ENCODE assay signal across 28 cellular contexts in the genomic region with DNA sequence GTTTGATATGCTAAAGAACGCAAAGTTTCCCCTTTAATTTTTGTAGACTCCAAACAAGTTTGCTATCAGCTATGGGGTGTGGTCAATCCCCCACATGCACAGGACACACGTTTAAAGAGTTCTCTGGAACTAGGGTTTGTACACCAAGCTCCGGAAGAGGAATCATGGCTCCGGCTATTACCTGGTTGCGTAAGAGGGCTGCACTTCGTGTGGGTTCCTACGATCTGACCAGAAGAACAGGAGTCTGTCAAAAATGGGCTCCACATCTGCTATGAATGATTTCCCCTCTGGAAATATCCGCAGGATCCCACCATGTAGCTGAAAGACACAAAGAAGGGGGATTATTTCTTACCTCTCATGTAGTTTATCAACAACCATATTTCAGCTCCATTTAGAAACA. TPM values are rescaled to one million over a fixed set of nuclear protein-coding genes. Genes with fewer than 3 reads are reported as not detected.
DNase-seq lines count a peak whose midpoint lies in the region; ATAC-seq, FAIRE-seq and TF ChIP-seq lines count a peak whose summit lies in the region.
"Had no signal": no experiment of that assay in that cellular context is flagged by ENCODE, and none has a peak within 500 bp of the region (broad histone marks: within the 10 kb centered on the region; RNA-seq: fewer than 3 reads in every experiment).

No MANE protein-coding gene starts in this region.

- H2AK5ac ChIP-seq in mesendoderm (ENCODE audit: low read length), result no peak overlapping the region

- H3K36me3 ChIP-seq in left ventricle myocardium inferior (peaks cover 65% of the 10 kb centered on the region), K562 (ENCODE audit: control insufficient read depth, insufficient read depth, low read length) (peaks cover 71% of the 10 kb centered on the region), mesendoderm (ENCODE audit: control insufficient read depth, insufficient read depth, low read length) (peaks cover 7% of the 10 kb centered on the region), smooth muscle cell (ENCODE audit: low read depth) (peaks cover 28% of the 10 kb centered on the region)
- H3K36me3 ChIP-seq: BLaER1 had no signal

- H3K27ac ChIP-seq in left ventricle myocardium inferior (replicated peaks) (peak overlapping the region; percentile 13), K562 (ENCODE audit: extremely low read depth, low read depth, low read length) (no peak overlapping the region), mesendoderm (ENCODE audit: low read depth, low read length) (no peak overlapping the region), smooth muscle cell (ENCODE audit: low read depth) (peak overlapping the region; percentile 31)
- H3K27ac ChIP-seq: BLaER1 had no signal

- 82% methylated on average over 8 of the region's 8 CpGs for WGBS in K562 (ENCODE audit: insufficient coverage, low coverage, missing lambda C conversion rate)
- WGBS in mesendoderm (ENCODE audit: extremely low coverage, insufficient coverage, low lambda C conversion rate), result no CpG with 5 or more reads among the region's 8 CpGs
- 72% methylated on average over 8 of the region's 8 CpGs for WGBS in smooth muscle cell (ENCODE audit: low lambda C conversion rate)

- CTCF ChIA-PET in K562 (lab: Yijun Ruan, JAX; ENCODE audit: low intra/inter-chr PET ratio), result no interaction called here

- H3K9me3 ChIP-seq in left ventricle myocardium inferior (replicated peaks), result no peaks in the 10 kb centered on the region
- H3K9me3 ChIP-seq in K562 (replicated peaks; ENCODE audit: control insufficient read depth, insufficient read depth, low read depth, low read length), result no peaks in the 10 kb centered on the region
- no peaks in the 10 kb centered on the region for H3K9me3 ChIP-seq in smooth muscle cell (replicated peaks; ENCODE audit: low read depth)
- H3K9me3 ChIP-seq: BE2C, BLaER1 had no signal

- H4K5ac ChIP-seq in mesendoderm (ENCODE audit: low read length), result no peak overlapping the region

- peak overlapping the region; percentile 70 for H3K18ac ChIP-seq in mesendoderm (ENCODE audit: low read length)

- no peak overlapping the region for H3K9ac ChIP-seq in K562 (ENCODE audit: insufficient read depth in 1 of 2, low read depth in 2 of 2, low read length in 2 of 2)
- H3K9ac ChIP-seq in mesendoderm (ENCODE audit: low read length), result no peak overlapping the region
- no peak overlapping the region for H3K9ac ChIP-seq in smooth muscle cell (ENCODE audit: low read depth)
- H3K9ac ChIP-seq: BLaER1 had no signal

- intact Hi-C loops in left ventricle myocardium inferior (cut with micrococcal nuclease), result no loop called here
- intact Hi-C loops in Right ventricle myocardium superior (cut with DNase I), result no loop called here
- intact Hi-C loops in K562 (cut with micrococcal nuclease), result no loop called here

- no peak overlapping the region for H3K4ac ChIP-seq in mesendoderm (ENCODE audit: low read depth, low read length)

- no peak overlapping the region for H3K23ac ChIP-seq in mesendoderm (ENCODE audit: low read length)

- H4K8ac ChIP-seq in mesendoderm (ENCODE audit: low read depth, low read length), result no peak overlapping the region

- no peaks in the 10 kb centered on the region for H3K36me3 Mint-ChIP-seq in stimulated activated naive B cell treated with anti-CD40 and anti-IgM and Interleukin-4, amounts not matched to agents 10 μg/mL and 1 μg/mL and 100 μg/mL, for 72 hours
- H3K36me3 Mint-ChIP-seq: CD14-positive monocyte; CD4-positive, CD25-positive, alpha-beta regulatory T cell had no signal

- peaks cover 11% of the 10 kb centered on the region for H3F3A ChIP-seq in smooth muscle cell (ENCODE audit: low read depth)

- peaks cover 0 to 2% of the 10 kb centered on the region in 2 donors for H3K4me1 Mint-ChIP-seq in stimulated activated naive B cell treated with anti-CD40 and anti-IgM and Interleukin-4, amounts not matched to agents 10 μg/mL and 1 μg/mL and 100 μg/mL, for 72 hours
- H3K4me1 Mint-ChIP-seq: CD14-positive monocyte; CD4-positive, CD25-positive, alpha-beta regulatory T cell; CD8-positive, alpha-beta memory T cell had no signal

- FAIRE-seq in K562 (lab: Jason Lieb, UNC), result no peak
- FAIRE-seq: A204.1, GM12878, GM12892, GM18507 had no signal

- no peak for TF ChIP-seq RAD21 in K562 (CRISPR knock-in tag; conservative IDR thresholded peaks at IDR 0.05 in 1 of 2, IDR thresholded peaks at IDR 0.05 in 1 of 2)

- H3K79me2 ChIP-seq in K562 (ENCODE audit: control insufficient read depth, insufficient read depth, low read length) (peaks cover 51% of the 10 kb centered on the region), mesendoderm (ENCODE audit: control insufficient read depth, insufficient read depth, low read length) (peaks cover 28% of the 10 kb centered on the region), smooth muscle cell (ENCODE audit: low read depth) (peaks cover 14% of the 10 kb centered on the region)

- no peaks in the 10 kb centered on the region for H3K27me3 Mint-ChIP-seq in stimulated activated naive B cell treated with anti-CD40 and anti-IgM and Interleukin-4, amounts not matched to agents 10 μg/mL and 1 μg/mL and 100 μg/mL, for 72 hours
- H3K27me3 Mint-ChIP-seq: CD4-positive, alpha-beta memory T cell; CD4-positive, CD25-positive, alpha-beta regulatory T cell; CD8-positive, alpha-beta memory T cell had no signal

- no peak for TF ChIP-seq CTCF in left ventricle myocardium inferior (IDR thresholded peaks at IDR 0.05; ENCODE audit: borderline replicate concordance)
- TF ChIP-seq CTCF in K562 (IDR thresholded peaks at IDR 0.05 in 2 of 3, conservative IDR thresholded peaks at IDR 0.05 in 1 of 3; ENCODE audit: insufficient read depth in 2 of 3, low read depth in 1 of 3, low read length in 3 of 3), result no peak
- TF ChIP-seq CTCF in smooth muscle cell (IDR thresholded peaks at IDR 0.05; ENCODE audit: borderline replicate concordance, insufficient read depth, poor library complexity, severe bottlenecking), result no peak

- H3K27ac Mint-ChIP-seq in stimulated activated naive B cell treated with anti-CD40 and anti-IgM and Interleukin-4, amounts not matched to agents 10 μg/mL and 1 μg/mL and 100 μg/mL, for 72 hours, result no peak overlapping the region
- H3K27ac Mint-ChIP-seq: CD14-positive monocyte; CD4-positive, alpha-beta memory T cell; CD4-positive, CD25-positive, alpha-beta regulatory T cell; CD8-positive, alpha-beta memory T cell had no signal

- H3K56ac ChIP-seq in mesendoderm (ENCODE audit: low read length), result no peak overlapping the region

- DNase-seq in left ventricle myocardium inferior (no peak), Right ventricle myocardium superior (no peak), K562 (ENCODE audit: extremely low read depth in 1 of 4, low spot score in 3 of 4) (no peak), mesendoderm (no peak), smooth muscle cell (lab: John Stamatoyannopoulos, UW; ENCODE audit: unreplicated experiment) (no peak)
- no peak for DNase-seq in activated naive CD4-positive, alpha-beta T cell (lab: John Stamatoyannopoulos, UW)
- DNase-seq in stimulated activated naive B cell treated with anti-CD40 and anti-IgM and Interleukin-4, amounts not matched to agents 10 μg/mL and 1 μg/mL and 100 μg/mL, for 72 hours, result no peak
- DNase-seq: 8988T; ACHN; BE2C; C1 segment of cervical spinal cord; CD4-positive, alpha-beta memory T cell; CD4-positive, CD25-positive, alpha-beta regulatory T cell; CD8-positive, alpha-beta memory T cell; COR-L47; DMS 273 treated with DMSO at 0.1 percent for 48 hours; DMS153; DMS53; DMS79; DND-41; EL; GDM1 had no signal

- H3K4me2 ChIP-seq in K562 (ENCODE audit: insufficient read depth, low read length), result no peak overlapping the region
- H3K4me2 ChIP-seq in mesendoderm (ENCODE audit: low read length), result no peak overlapping the region
- H3K4me2 ChIP-seq in smooth muscle cell, result no peak overlapping the region
- H3K4me2 ChIP-seq: BLaER1 had no signal

- H2BK120ac ChIP-seq in mesendoderm (ENCODE audit: low read depth, low read length), result no peak overlapping the region

- no peaks in the 10 kb centered on the region for H3K9me1 ChIP-seq in K562 (ENCODE audit: control insufficient read depth, insufficient read depth, low read length)

- no peak for TF ChIP-seq EP300 in K562 (IDR thresholded peaks at IDR 0.05; ENCODE audit: low read length)

- POLR2A ChIA-PET in K562 (lab: Yijun Ruan, JAX), result interaction anchor here (0.6 to 1.6 kb wide), 3 partner anchors 8 to 70 kb away, joined by 3 to 5 read pairs (median 4); no protein-coding TSS in a partner anchor

- H2AFZ ChIP-seq in K562 (ENCODE audit: low read depth, low read length) (no peak overlapping the region), smooth muscle cell (ENCODE audit: low read depth) (no peak overlapping the region)

- peaks cover 60% of the 10 kb centered on the region for H3K4me1 ChIP-seq in left ventricle myocardium inferior
- H3K4me1 ChIP-seq in K562 (replicated peaks in 1 of 2; ENCODE audit: control insufficient read depth in 2 of 2, insufficient read depth in 2 of 2, low read length in 2 of 2), result peaks cover 0 to 17% of the 10 kb centered on the region in 2 experiments; a peak in 3 of 5 replicates
- peaks cover 14% of the 10 kb centered on the region for H3K4me1 ChIP-seq in mesendoderm (ENCODE audit: control insufficient read depth, low read depth, low read length)
- H3K4me1 ChIP-seq in smooth muscle cell (ENCODE audit: low read depth), result peaks cover 41% of the 10 kb centered on the region
- H3K4me1 ChIP-seq: BLaER1 had no signal

- H3K79me1 ChIP-seq in mesendoderm (ENCODE audit: low read length), result peaks cover 16% of the 10 kb centered on the region

- in situ Hi-C loops in K562 (cut with MboI), result no loop called here

- H2BK5ac ChIP-seq in mesendoderm (ENCODE audit: low read length), result no peak overlapping the region

- H2BK15ac ChIP-seq in mesendoderm (replicated peaks; ENCODE audit: low read depth), result no peak overlapping the region

- no peaks in the 10 kb centered on the region for H3K9me3 Mint-ChIP-seq in stimulated activated naive B cell treated with anti-CD40 and anti-IgM and Interleukin-4, amounts not matched to agents 10 μg/mL and 1 μg/mL and 100 μg/mL, for 72 hours

- ATAC-seq in Right ventricle myocardium superior (ENCODE audit: poor library complexity) (no peak), K562 (no peak)
- no peak for ATAC-seq in stimulated activated naive B cell treated with anti-CD40 and anti-IgM and Interleukin-4, amounts not matched to agents 10 μg/mL and 1 μg/mL and 100 μg/mL, for 72 hours (replicated peaks)
- ATAC-seq: GM12878 had no signal

- H3K4me3 ChIP-seq in left ventricle myocardium inferior (no peak overlapping the region), K562 (no peak overlapping the region), mesendoderm (ENCODE audit: low read length) (no peak overlapping the region), smooth muscle cell (no peak overlapping the region)
- H3K4me3 ChIP-seq: BLaER1, GM12878 had no signal

- H3K4me3 Mint-ChIP-seq in stimulated activated naive B cell treated with anti-CD40 and anti-IgM and Interleukin-4, amounts not matched to agents 10 μg/mL and 1 μg/mL and 100 μg/mL, for 72 hours, result no peak overlapping the region
- H3K4me3 Mint-ChIP-seq: CD14-positive monocyte; CD4-positive, alpha-beta memory T cell; CD4-positive, CD25-positive, alpha-beta regulatory T cell; CD8-positive, alpha-beta memory T cell had no signal

- TF ChIP-seq POLR2A in K562 (conservative IDR thresholded peaks at IDR 0.05), result no peak

- BruUV-seq in K562 (replicated peaks; lab: Mats Ljungman, UMichigan), result no TSS peak

- no peaks in the 10 kb centered on the region for H3K27me3 ChIP-seq in left ventricle myocardium inferior (ENCODE audit: low read depth)
- no peaks in the 10 kb centered on the region for H3K27me3 ChIP-seq in K562 (ENCODE audit: control insufficient read depth in 2 of 2, insufficient read depth in 2 of 2, low read length in 2 of 2)
- H3K27me3 ChIP-seq in mesendoderm (ENCODE audit: insufficient read depth, low read length, poor library complexity), result no peaks in the 10 kb centered on the region
- H3K27me3 ChIP-seq in smooth muscle cell (ENCODE audit: low read depth), result no peaks in the 10 kb centered on the region
- H3K27me3 ChIP-seq: BE2C, BLaER1 had no signal

- H4K20me1 ChIP-seq in K562 (replicated peaks; ENCODE audit: control insufficient read depth, insufficient read depth, low read length) (peaks cover 6% of the 10 kb centered on the region; the same call in 1 of the 2 replicates), smooth muscle cell (ENCODE audit: low read depth) (peaks cover 76% of the 10 kb centered on the region)
- H4K20me1 ChIP-seq: BLaER1 had no signal

RNA-seq across cellular contexts. Expression of gene EGLN3, which starts 22.0 kb away (rescaled TPM):
- total RNA-seq in left ventricle myocardium inferior (153 TPM), Right ventricle myocardium superior (111 TPM), K562 (2014; rRNA removed) (5.8 and 9.4 TPM in 2 replicates), K562 (2014; rRNA removed; fragmentation: Illumina TruSeq; extraction: Trizol) (11.0 and 12.7 TPM in 2 replicates), K562 (2015; rRNA removed; fragmentation: Illumina TruSeq; extraction: Trizol) (3.0 and 3.9 TPM in 2 replicates), K562 (2021) (11.5 and 13.0 TPM in 2 replicates), smooth muscle cell (146 TPM in 2 replicates)
- 57.3 and 84.8 TPM in 2 replicates for total RNA-seq in K562 (2011; cell fraction: chromatin; rRNA removed; ENCODE audit: low replicate concordance)
- 43.2 and 49.0 TPM in 2 replicates for total RNA-seq in K562 (2011; cell fraction: nucleolus; rRNA removed)
- 64.0 and 78.9 TPM in 2 replicates for total RNA-seq in K562 (2011; cell fraction: nucleoplasm; rRNA removed)
- polyA plus RNA-seq in K562 (2011; rRNA removed) (49.5 and 87.6 TPM in 2 replicates), K562 (2014; fragmentation: Illumina TruSeq; extraction: Trizol) (11.4 and 15.0 TPM in 2 replicates), K562 (2014; fragmentation: Nextera tagmentation; extraction: Ambion mirVana) (1 to 10 TPM; 2.5 to 3.0 TPM), K562 (2014; rRNA removed) (5.3 and 6.7 TPM in 2 replicates), smooth muscle cell (127 and 154 TPM in 2 replicates)
- 23.6 and 30.2 TPM in 2 replicates for polyA plus RNA-seq in K562 (2011; cell fraction: cytosol; rRNA removed)
- polyA plus RNA-seq in K562 (2011; cell fraction: nucleus; rRNA removed), result 40.3 and 50.5 TPM in 2 replicates
- 8.2 and 20.2 TPM in 2 replicates for polyA plus RNA-seq in K562 (2012)
- 68.1 and 110 TPM in 2 replicates for polyA minus RNA-seq in K562 (2011; rRNA and poly(A)+ RNA removed)
- polyA minus RNA-seq in K562 (2011; cell fraction: cytosol; rRNA and poly(A)+ RNA removed), result 30.3 and 62.4 TPM in 2 replicates
- 57.8 and 58.2 TPM in 2 replicates for polyA minus RNA-seq in K562 (2011; cell fraction: nucleus; rRNA and poly(A)+ RNA removed)
- 24.2 TPM for polyA plus RNA-seq in mesendoderm (2013, experiment 1 of 2)
- 24.5 TPM for polyA plus RNA-seq in mesendoderm (2013, experiment 2 of 2)

Comparison
In these comparisons a context has a peak if more than half of its experiments do, and no peak if none do; other contexts are left out.
1. H3K27ac ChIP-seq: peak in left ventricle myocardium inferior (single experiment) and smooth muscle cell (single experiment); none in K562 (single experiment) and mesendoderm (single experiment).